In genomic region chr15:40770147-40770721, GRCh38 we compare ENCODE assay signal across 8 cellular contexts. TPM values are rescaled to one million over a fixed set of nuclear protein-coding genes. Genes with fewer than 3 reads are reported as not detected.
DNase-seq lines count a peak whose midpoint lies in the region; ATAC-seq and TF ChIP-seq lines count a peak whose summit lies in the region.

No MANE protein-coding gene starts in this region.

- 79 to 85% (median 82%) methylated on average over 9 to 17 of the region's 17 CpGs for WGBS in heart left ventricle, 4 donors

- TF ChIP-seq CTCF in mesothelial cell of epicardium (IDR thresholded peaks at IDR 0.05; ENCODE audit: unreplicated experiment) (no peak), heart left ventricle (IDR thresholded peaks at IDR 0.05) (no peak)

- intact Hi-C loops in heart left ventricle (cut with DNase I) = no loop called here

- peaks cover 23 to 38% (median 25%) of the 10 kb centered on the region in 3 donors for H3K4me1 Mint-ChIP-seq in CD8-positive, alpha-beta memory T cell
- peaks cover 23% of the 10 kb centered on the region for H3K4me1 Mint-ChIP-seq in activated naive CD8-positive, alpha-beta T cell treated with anti-CD3 and anti-CD28 coated beads, Interleukin-2, amount 10 ng/mL, durations not matched to agents 7 days and 5 days
- H3K4me1 Mint-ChIP-seq in mesothelial cell of epicardium = peaks cover 28% of the 10 kb centered on the region

- no peaks in the 10 kb centered on the region for H3K9me3 ChIP-seq in CD8-positive, alpha-beta memory T cell (ENCODE audit: low read length)
- H3K9me3 ChIP-seq in heart left ventricle = no peaks in the 10 kb centered on the region

- DNase-seq in CD8-positive, alpha-beta memory T cell = no peak
- peak; percentile 63 for DNase-seq in H7
- DNase-seq in activated naive CD8-positive, alpha-beta T cell treated with anti-CD3 and anti-CD28 coated beads, Interleukin-2, amount 10 ng/mL, durations not matched to agents 7 days and 5 days = no peak
- no peak for DNase-seq in mesothelial cell of epicardium (ENCODE audit: low spot score in 2 of 2, unreplicated experiment in 2 of 2)
- no peak for DNase-seq in cortex of kidney (lab: John Stamatoyannopoulos, UW)
- DNase-seq in heart left ventricle = no peak
- no peak for DNase-seq in NCI-H226

- H3K27me3 Mint-ChIP-seq in CD8-positive, alpha-beta memory T cell = no peaks in the 10 kb centered on the region
- no peaks in the 10 kb centered on the region for H3K27me3 Mint-ChIP-seq in activated naive CD8-positive, alpha-beta T cell treated with anti-CD3 and anti-CD28 coated beads, Interleukin-2, amount 10 ng/mL, durations not matched to agents 7 days and 5 days
- H3K27me3 Mint-ChIP-seq in mesothelial cell of epicardium (ENCODE audit: low read depth) = no peaks in the 10 kb centered on the region

- peaks cover 23% of the 10 kb centered on the region for H3K4me1 ChIP-seq in CD8-positive, alpha-beta memory T cell (ENCODE audit: insufficient read depth, low read length)
- H3K4me1 ChIP-seq in heart left ventricle = peaks cover 0 to 31% (median 2%) of the 10 kb centered on the region in 12 donors

- no peak overlapping the region for H3K4me3 ChIP-seq in CD8-positive, alpha-beta memory T cell (ENCODE audit: low read length)
- no peak overlapping the region for H3K4me3 ChIP-seq in H7 (ENCODE audit: insufficient read depth, low read depth, low read length)
- H3K4me3 ChIP-seq in heart left ventricle = no peak overlapping the region

- peak overlapping the region; percentile 61 to 96 (median 89) for H3K27ac Mint-ChIP-seq in CD8-positive, alpha-beta memory T cell
- H3K27ac Mint-ChIP-seq in activated naive CD8-positive, alpha-beta T cell treated with anti-CD3 and anti-CD28 coated beads, Interleukin-2, amount 10 ng/mL, durations not matched to agents 7 days and 5 days = peak overlapping the region; percentile 89
- H3K27ac Mint-ChIP-seq in mesothelial cell of epicardium = peak overlapping the region; percentile 92

- H3K9me3 Mint-ChIP-seq in CD8-positive, alpha-beta memory T cell = no peaks in the 10 kb centered on the region
- H3K9me3 Mint-ChIP-seq in activated naive CD8-positive, alpha-beta T cell treated with anti-CD3 and anti-CD28 coated beads, Interleukin-2, amount 10 ng/mL, durations not matched to agents 7 days and 5 days = no peaks in the 10 kb centered on the region
- no peaks in the 10 kb centered on the region for H3K9me3 Mint-ChIP-seq in mesothelial cell of epicardium

- CTCF ChIA-PET in CD8-positive, alpha-beta memory T cell (lab: Charles Lee) = interaction anchor here (0.6 to 9.7 kb wide), 7 partner anchors 9 to 198 kb away, joined by 3 to 45 read pairs (median 4); no protein-coding TSS in a partner anchor

- no peaks in the 10 kb centered on the region for H3K27me3 ChIP-seq in CD8-positive, alpha-beta memory T cell (ENCODE audit: insufficient read depth, low read length, poor library complexity, severe bottlenecking)
- H3K27me3 ChIP-seq in H7 (ENCODE audit: control insufficient read depth, insufficient read depth, low read length) (no peaks in the 10 kb centered on the region), heart left ventricle (no peaks in the 10 kb centered on the region)

- no peak for TF ChIP-seq POLR2A in heart left ventricle (IDR thresholded peaks at IDR 0.05)

- H3K27ac ChIP-seq in CD8-positive, alpha-beta memory T cell (ENCODE audit: low read depth, low read length) = no peak overlapping the region
- peak overlapping the region in 1 of 12 donors; percentile 10 for H3K27ac ChIP-seq in heart left ventricle

- H3K36me3 Mint-ChIP-seq in CD8-positive, alpha-beta memory T cell = peaks cover 0 to 53% (median 6%) of the 10 kb centered on the region in 3 donors
- peaks cover 6% of the 10 kb centered on the region for H3K36me3 Mint-ChIP-seq in activated naive CD8-positive, alpha-beta T cell treated with anti-CD3 and anti-CD28 coated beads, Interleukin-2, amount 10 ng/mL, durations not matched to agents 7 days and 5 days
- peaks cover 13% of the 10 kb centered on the region for H3K36me3 Mint-ChIP-seq in mesothelial cell of epicardium

- peaks cover 9% of the 10 kb centered on the region for H3K36me3 ChIP-seq in CD8-positive, alpha-beta memory T cell (ENCODE audit: insufficient read depth, low read length)
- H3K36me3 ChIP-seq in H7 (replicated peaks; ENCODE audit: control insufficient read depth, insufficient read depth, low read length) (peaks cover 5% of the 10 kb centered on the region), heart left ventricle (peaks cover 2 to 68% (median 38%) of the 10 kb centered on the region in 9 donors)

- no peak for ATAC-seq in activated naive CD8-positive, alpha-beta T cell treated with anti-CD3 and anti-CD28 coated beads, Interleukin-2, amount 10 ng/mL, durations not matched to agents 7 days and 5 days (ENCODE audit: low read depth)
- ATAC-seq in heart left ventricle = no peak
- ATAC-seq in HG03521 (IDR thresholded peaks at IDR 0.05; ENCODE audit: unreplicated experiment) = no peak

- POLR2A ChIA-PET in CD8-positive, alpha-beta memory T cell (lab: Charles Lee) = interaction anchor here (0.6 to 1.9 kb wide), 2 partner anchors 8 to 75 kb away, joined by 3 to 4 read pairs; partner anchors contain the start of gene RAD51
- POLR2A ChIA-PET in activated naive CD8-positive, alpha-beta T cell treated with anti-CD3 and anti-CD28 coated beads, Interleukin-2, amount 10 ng/mL, durations not matched to agents 7 days and 5 days (lab: Charles Lee) = interaction anchor here (0.6 to 2.4 kb wide), 9 partner anchors 9 to 179 kb away, joined by 3 to 14 read pairs (median 4); partner anchors contain the start of genes DNAJC17, RAD51, RMDN3 and ZFYVE19

- H3K4me3 Mint-ChIP-seq in CD8-positive, alpha-beta memory T cell = peak overlapping the region in 3 of 7 donors; percentile 14 to 73 (median 66)
- H3K4me3 Mint-ChIP-seq in activated naive CD8-positive, alpha-beta T cell treated with anti-CD3 and anti-CD28 coated beads, Interleukin-2, amount 10 ng/mL, durations not matched to agents 7 days and 5 days = peak overlapping the region; percentile 58
- H3K4me3 Mint-ChIP-seq in mesothelial cell of epicardium = no peak overlapping the region

RNA-seq across cellular contexts. Expression of gene C15orf62, which starts 0.5 kb away (rescaled TPM):
- under 1 TPM; 0.44 to 0.53 TPM for total RNA-seq in CD8-positive, alpha-beta memory T cell
- polyA plus RNA-seq in CD8-positive, alpha-beta memory T cell = 0.79 TPM
- total RNA-seq in H7 (2014; rRNA removed; shearing (Covaris generic)) = 0.31 and 0.48 TPM in 2 replicates
- total RNA-seq in activated naive CD8-positive, alpha-beta T cell treated with anti-CD3 and anti-CD28 coated beads, Interleukin-2, amount 10 ng/mL, durations not matched to agents 7 days and 5 days = 1 to 10 TPM; 2.4 TPM
- total RNA-seq in mesothelial cell of epicardium (0.44 to 0.47 TPM (median 0.45 TPM) in 3 replicates), heart left ventricle (1 to 10 TPM in 1 of 9 donors, under 1 TPM in 5, not detected in 3; 0.12 to 1.1 (median 0.18) TPM)
- polyA plus RNA-seq in heart left ventricle = under 1 TPM; 0.06 to 0.30 TPM

RNA-seq across cellular contexts. Expression of gene GCHFR, which starts 6.4 kb away (rescaled TPM):
- total RNA-seq in CD8-positive, alpha-beta memory T cell = 10 to 100 TPM; 19.5 to 21.5 TPM
- polyA plus RNA-seq in CD8-positive, alpha-beta memory T cell = 114 TPM
- 58.3 and 60.9 TPM in 2 replicates for total RNA-seq in H7 (2014; rRNA removed; shearing (Covaris generic))
- 10 to 100 TPM; 58.2 to 61.5 TPM for total RNA-seq in activated naive CD8-positive, alpha-beta T cell treated with anti-CD3 and anti-CD28 coated beads, Interleukin-2, amount 10 ng/mL, durations not matched to agents 7 days and 5 days
- total RNA-seq in mesothelial cell of epicardium = 12.6 to 15.8 TPM (median 14.4 TPM) in 3 replicates
- 10 to 100 TPM in 2 of 9 donors, 1 to 10 TPM in 7; 1.6 to 24.0 (median 6.6) TPM for total RNA-seq in heart left ventricle
- 10 to 100 TPM in 1 of 2 donors, 1 to 10 TPM in 1; 5.1 to 12.7 TPM for polyA plus RNA-seq in heart left ventricle

RNA-seq across cellular contexts. Expression of gene RMDN3, which starts 15.2 kb away (rescaled TPM):
- 10 to 100 TPM; 42.4 to 43.3 TPM for total RNA-seq in CD8-positive, alpha-beta memory T cell
- 35.1 TPM for polyA plus RNA-seq in CD8-positive, alpha-beta memory T cell
- total RNA-seq in H7 (2014; rRNA removed; shearing (Covaris generic)) = 9.6 and 14.2 TPM in 2 replicates
- 10 to 100 TPM; 32.5 to 36.4 TPM for total RNA-seq in activated naive CD8-positive, alpha-beta T cell treated with anti-CD3 and anti-CD28 coated beads, Interleukin-2, amount 10 ng/mL, durations not matched to agents 7 days and 5 days
- total RNA-seq in mesothelial cell of epicardium = 25.1 to 29.3 TPM (median 26.9 TPM) in 3 replicates
- 10 to 100 TPM; 12.0 to 22.9 (median 18.5) TPM for total RNA-seq in heart left ventricle
- polyA plus RNA-seq in heart left ventricle = 10 to 100 TPM; 14.0 to 26.2 TPM

RNA-seq across cellular contexts. Expression of gene ZFYVE19, which starts 36.7 kb away (rescaled TPM):
- 10 to 100 TPM; 22.5 to 25.5 TPM for total RNA-seq in CD8-positive, alpha-beta memory T cell
- 22.3 TPM for polyA plus RNA-seq in CD8-positive, alpha-beta memory T cell
- total RNA-seq in H7 (2014; rRNA removed; shearing (Covaris generic)) = 25.5 and 30.0 TPM in 2 replicates
- 10 to 100 TPM; 30.1 to 31.7 TPM for total RNA-seq in activated naive CD8-positive, alpha-beta T cell treated with anti-CD3 and anti-CD28 coated beads, Interleukin-2, amount 10 ng/mL, durations not matched to agents 7 days and 5 days
- total RNA-seq in mesothelial cell of epicardium (20.9 to 24.4 TPM (median 24.2 TPM) in 3 replicates), heart left ventricle (10 to 100 TPM; 11.9 to 27.1 (median 18.8) TPM)
- 10 to 100 TPM; 10.5 to 18.9 TPM for polyA plus RNA-seq in heart left ventricle

RNA-seq across cellular contexts. Expression of gene DNAJC17, which starts 37.0 kb away (rescaled TPM):
- 10 to 100 TPM; 46.5 to 47.0 TPM for total RNA-seq in CD8-positive, alpha-beta memory T cell
- polyA plus RNA-seq in CD8-positive, alpha-beta memory T cell = 35.3 TPM
- 28.2 and 34.6 TPM in 2 replicates for total RNA-seq in H7 (2014; rRNA removed; shearing (Covaris generic))
- total RNA-seq in activated naive CD8-positive, alpha-beta T cell treated with anti-CD3 and anti-CD28 coated beads, Interleukin-2, amount 10 ng/mL, durations not matched to agents 7 days and 5 days = 10 to 100 TPM; 45.6 to 47.2 TPM
- total RNA-seq in mesothelial cell of epicardium (36.4 to 44.3 TPM (median 41.2 TPM) in 3 replicates), heart left ventricle (10 to 100 TPM in 8 of 9 donors, 1 to 10 TPM in 1; 7.6 to 19.7 (median 14.7) TPM)
- polyA plus RNA-seq in heart left ventricle = 10 to 100 TPM; 29.1 to 29.9 TPM
